In genomic region chr12:112168561-112168971, GRCh38 we compare ENCODE assay signal across 13 cellular contexts.
"Had no signal": no experiment of that assay in that cellular context is flagged by ENCODE, and none has a peak within 500 bp of the region (broad histone marks: within the 10 kb centered on the region; RNA-seq: fewer than 3 reads in every experiment).

No MANE protein-coding gene starts in this region.

- H3K27ac ChIP-seq: heart left ventricle, lower lobe of right lung, ovary, transverse colon had no signal

- H3K27ac Mint-ChIP-seq: immature natural killer cell had no signal

- H3K9me3 ChIP-seq: heart left ventricle, lower lobe of right lung, ovary, transverse colon had no signal

- H3K4me3 ChIP-seq: heart left ventricle, lower lobe of right lung, ovary, transverse colon had no signal

- ATAC-seq: activated CD4-positive, CD25-positive, alpha-beta regulatory T cell treated with anti-CD3 and anti-CD28 coated beads, Interleukin-2, amount 50 U/mL, for 24 hours; heart left ventricle; lower lobe of right lung had no signal

- DNase-seq: activated T-cell treated with anti-CD3 and anti-CD28 coated beads for 4 hours; anterior cingulate cortex; dermis blood vessel endothelial cell; heart left ventricle; immature natural killer cell; lower lobe of right lung; midbrain; ovary; stimulated activated CD4-positive, alpha-beta T cell treated with anti-CD3 and anti-CD28 coated beads, Interleukin-4, amount 100 ng/mL, for 1 hour; stimulated activated naive CD4-positive, alpha-beta T cell treated with Interleukin-2 at 50 U/mL for 16 hours; SW 1271; transverse colon had no signal

- H3K36me3 ChIP-seq: ovary had no signal

- H3K9me3 Mint-ChIP-seq: immature natural killer cell had no signal

- H3K4me3 Mint-ChIP-seq: immature natural killer cell had no signal

- H3K4me1 ChIP-seq: heart left ventricle, lower lobe of right lung, transverse colon had no signal

- H3K27me3 ChIP-seq: heart left ventricle, ovary, transverse colon had no signal
